Comparison of ENCODE assay signal across 8 cellular contexts in genomic region chr7:135169141-135169935, GRCh38. TPM values are rescaled to one million over a fixed set of nuclear protein-coding genes. Genes with fewer than 3 reads are reported as not detected.
DNase-seq lines count a peak whose midpoint lies in the region; ATAC-seq and TF ChIP-seq lines count a peak whose summit lies in the region.

No MANE protein-coding gene starts in this region.

- CTCF ChIA-PET in BJ (lab: Yijun Ruan, JAX) (interaction anchor here (1.2 to 3.9 kb wide), 7 partner anchors 11 to 483 kb away, joined by 3 to 17 read pairs (median 3); partner anchors contain the start of gene AGBL3), RWPE1 (lab: Yijun Ruan, JAX) (interaction anchor here (0.7 kb wide), 1 partner anchor 74 kb away, joined by 3 read pairs; no protein-coding TSS in a partner anchor)

- no peaks in the 10 kb centered on the region for H3K27me3 ChIP-seq in BJ (ENCODE audit: control insufficient read depth, insufficient read depth, low read length)

- peaks cover 23% of the 10 kb centered on the region for H3K36me3 ChIP-seq in BJ (ENCODE audit: control insufficient read depth, insufficient read depth, low read length)

- TF ChIP-seq CTCF in BJ (IDR thresholded peaks at IDR 0.05; ENCODE audit: insufficient read depth, low read depth, low read length) (peak; percentile 46), RWPE1 (conservative IDR thresholded peaks at IDR 0.05; ENCODE audit: low read depth) (peak; percentile 25; the same call in 1 of the 2 replicates)

- ATAC-seq in GM18870 (IDR thresholded peaks at IDR 0.05; ENCODE audit: unreplicated experiment), result peak; percentile 40
- peak; percentile 32 for ATAC-seq in HG03108 (IDR thresholded peaks at IDR 0.05; ENCODE audit: unreplicated experiment)

- no peak for DNase-seq in BJ (ENCODE audit: low read depth)
- peak; percentile 68 for DNase-seq in RWPE1 (ENCODE audit: low spot score)
- DNase-seq in amniotic epithelial cell (ENCODE audit: low read depth), result peak; percentile 64
- peak; percentile 82 for DNase-seq in islet precursor cell
- DNase-seq in stimulated activated CD4-positive, alpha-beta T cell treated with anti-CD3 and anti-CD28 coated beads, Interleukin-4, amount 100 ng/mL, for 48 hours (ENCODE audit: low read depth in 2 of 2), result peak; percentile 54 to 69
- DNase-seq in middle frontal gyrus (ENCODE audit: extremely low spot score, low spot score), result no peak

- peak overlapping the region; percentile 82 for H3K4me3 ChIP-seq in BJ (ENCODE audit: low read depth, low read length)

- H3K27ac ChIP-seq in RWPE1, result peak overlapping the region; percentile 96

- POLR2A ChIA-PET in BJ (lab: Charles Lee), result interaction anchor here (0.6 to 0.7 kb wide), 2 partner anchors 9 to 24 kb away, joined by 3 to 5 read pairs; no protein-coding TSS in a partner anchor
- POLR2A ChIA-PET in RWPE1 (lab: Yijun Ruan, JAX; ENCODE audit: low non-redundant PET), result no interaction called here

RNA-seq across cellular contexts. Expression of gene CYREN, which starts 1.2 kb away (rescaled TPM):
- 35.4 and 39.4 TPM in 2 replicates for polyA plus RNA-seq in BJ (2011; rRNA removed)
- 27.5 and 30.8 TPM in 2 replicates for polyA minus RNA-seq in BJ (2011; rRNA and poly(A)+ RNA removed)

RNA-seq across cellular contexts. Expression of gene TMEM140, which starts 21.5 kb away (rescaled TPM):
- 4.1 and 5.5 TPM in 2 replicates for polyA plus RNA-seq in BJ (2011; rRNA removed)
- polyA minus RNA-seq in BJ (2011; rRNA and poly(A)+ RNA removed), result 2.0 and 2.6 TPM in 2 replicates

RNA-seq across cellular contexts. Expression of gene WDR91, which starts 42.0 kb away (rescaled TPM):
- polyA plus RNA-seq in BJ (2011; rRNA removed), result 10.9 and 14.2 TPM in 2 replicates
- polyA minus RNA-seq in BJ (2011; rRNA and poly(A)+ RNA removed), result 10.6 and 20.0 TPM in 2 replicates

Comparison
In these comparisons a context has a peak if more than half of its experiments do, and no peak if none do; other contexts are left out.
1. DNase-seq: peak in RWPE1 (single experiment), amniotic epithelial cell (single experiment), islet precursor cell (single experiment) and stimulated activated CD4-positive, alpha-beta T cell treated with anti-CD3 and anti-CD28 coated beads, Interleukin-4, amount 100 ng/mL, for 48 hours (2 of 2); none in BJ (single experiment) and middle frontal gyrus (single experiment).